In genomic region chr16:15054357-15055140, GRCh38 we compare ENCODE assay signal across 9 cellular contexts. TPM values are rescaled to one million over a fixed set of nuclear protein-coding genes. Genes with fewer than 3 reads are reported as not detected.
DNase-seq lines count a peak whose midpoint lies in the region; ATAC-seq and TF ChIP-seq lines count a peak whose summit lies in the region.
"Had no signal": no experiment of that assay in that cellular context is flagged by ENCODE, and none has a peak within 500 bp of the region (broad histone marks: within the 10 kb centered on the region; RNA-seq: fewer than 3 reads in every experiment).

No MANE protein-coding gene starts in this region.

- peak overlapping the region; percentile 87 for H3K4me2 ChIP-seq in mammary epithelial cell (ENCODE audit: insufficient read depth, low read depth, low read length)

- dilution Hi-C loops in mammary epithelial cell (cut with HindIII; ENCODE audit: low sequenced_read_pairs) = no loop called here

- H3K79me2 ChIP-seq in mammary epithelial cell (ENCODE audit: insufficient read depth, low read length) = peaks cover 41% of the 10 kb centered on the region

- CTCF ChIA-PET in mammary epithelial cell (lab: Charles Lee; ENCODE audit: low non-redundant PET) = no interaction called here

- in situ Hi-C loops in mammary epithelial cell (cut with MboI; ENCODE audit: low sequenced_read_pairs in 2 of 2) = no loop called here

- ATAC-seq in left ventricle myocardium superior (no peak), aorta (ENCODE audit: low FRiP score) (no peak)

- peak overlapping the region; percentile 86 for H2AFZ ChIP-seq in mammary epithelial cell (ENCODE audit: low read depth, low read length)

- H3K27ac ChIP-seq in right atrium auricular region (peak overlapping the region; percentile 89), mammary epithelial cell (ENCODE audit: insufficient read depth, low read depth, low read length) (no peak overlapping the region), aorta (ENCODE audit: low read depth in 1 of 2, low read length in 2 of 2) (no peak overlapping the region)

- H3K4me1 ChIP-seq in right atrium auricular region (peaks cover 0 to 19% of the 10 kb centered on the region in 2 donors), mammary epithelial cell (ENCODE audit: insufficient read depth, low read length) (peaks cover 7% of the 10 kb centered on the region), mononuclear cell (ENCODE audit: insufficient read depth, low read length) (peaks cover 21% of the 10 kb centered on the region), aorta (ENCODE audit: control insufficient read depth in 1 of 2, insufficient read depth in 2 of 2, low read length in 2 of 2) (no peaks in the 10 kb centered on the region)

- H3K4me3 ChIP-seq in right atrium auricular region (peak overlapping the region; percentile 87 to 96), mammary epithelial cell (replicated peaks in 1 of 3; ENCODE audit: insufficient read depth in 1 of 3, low read depth in 2 of 3, low read length in 3 of 3) (peak overlapping the region; percentile 55 to 93 (median 91)), mononuclear cell (ENCODE audit: low read length) (peak overlapping the region; percentile 82), aorta (ENCODE audit: low read length in 2 of 2) (peak overlapping the region; percentile 78 to 83)

- TF ChIP-seq CTCF in right atrium auricular region (IDR thresholded peaks at IDR 0.05) (no peak), mammary epithelial cell (conservative IDR thresholded peaks at IDR 0.05 in 1 of 2, IDR thresholded peaks at IDR 0.05 in 1 of 2; ENCODE audit: extremely low read depth in 1 of 2, insufficient read depth in 1 of 2, low read depth in 1 of 2, low read length in 2 of 2) (no peak)

- H3K9me3 ChIP-seq in right atrium auricular region = no peaks in the 10 kb centered on the region
- no peaks in the 10 kb centered on the region for H3K9me3 ChIP-seq in mammary epithelial cell (replicated peaks; ENCODE audit: insufficient read depth, low read length)
- no peaks in the 10 kb centered on the region for H3K9me3 ChIP-seq in mononuclear cell (ENCODE audit: low read depth, low read length)
- H3K9me3 ChIP-seq in aorta (ENCODE audit: control insufficient read depth, low read length) = no peaks in the 10 kb centered on the region

- no peaks in the 10 kb centered on the region for H4K20me1 ChIP-seq in mammary epithelial cell (ENCODE audit: insufficient read depth, low read length)

- H3K9ac ChIP-seq in mammary epithelial cell (ENCODE audit: insufficient read depth, low read length) = peak overlapping the region; percentile 68

- intact Hi-C loops in left ventricle myocardium superior (cut with micrococcal nuclease) (no loop called here), mammary epithelial cell (cut with micrococcal nuclease) (no loop called here), aorta (cut with DNase I) (no loop called here)

- no peaks in the 10 kb centered on the region for H3K27me3 ChIP-seq in right atrium auricular region
- no peaks in the 10 kb centered on the region for H3K27me3 ChIP-seq in mammary epithelial cell (ENCODE audit: insufficient read depth, low read length)
- no peaks in the 10 kb centered on the region for H3K27me3 ChIP-seq in mononuclear cell (ENCODE audit: insufficient read depth, low read length)
- H3K27me3 ChIP-seq in aorta (ENCODE audit: control insufficient read depth in 1 of 2, insufficient read depth in 2 of 2, low read length in 1 of 2) = no peaks in the 10 kb centered on the region

- peak; percentile 52 for DNase-seq in right atrium auricular region (ENCODE audit: low spot score)
- DNase-seq in left ventricle myocardium superior = no peak
- no peak for DNase-seq in mammary epithelial cell
- no peak for DNase-seq in aorta
- no peak for DNase-seq in H4 (ENCODE audit: low spot score)
- DNase-seq in DMS153 treated with DMSO at 0.1 percent for 48 hours (lab: John Stamatoyannopoulos, UW; ENCODE audit: unreplicated experiment) = no peak
- no peak for DNase-seq in HCEC 1CT
- DNase-seq: NCI-H1694 treated with DMSO at 0.1 percent for 48 hours had no signal

- 88% methylated on average over 19 of the region's 19 CpGs for WGBS in mammary epithelial cell (ENCODE audit: low coverage, missing lambda C conversion rate)
- WGBS in aorta, 2 donors = 83 to 84% methylated on average over 19 of the region's 19 CpGs

- H3K36me3 ChIP-seq in right atrium auricular region = peaks cover 2% of the 10 kb centered on the region
- peaks cover 3% of the 10 kb centered on the region for H3K36me3 ChIP-seq in mammary epithelial cell (ENCODE audit: insufficient read depth, low read length)
- peaks cover 0 to 1% of the 10 kb centered on the region in 2 donors for H3K36me3 ChIP-seq in aorta (ENCODE audit: control insufficient read depth in 1 of 2, insufficient read depth in 2 of 2, low read length in 1 of 2)

- TSS peak; percentile 12 for BruUV-seq in mammary epithelial cell (replicated peaks; lab: Mats Ljungman, UMichigan)

RNA-seq across cellular contexts. Expression of gene NTAN1, which starts 1.3 kb away (rescaled TPM):
- total RNA-seq in right atrium auricular region = 10 to 100 TPM; 32.4 to 37.5 TPM
- total RNA-seq in left ventricle myocardium superior = 23.7 TPM
- total RNA-seq in mammary epithelial cell = 10 to 100 TPM; 41.9 to 63.7 TPM
- polyA plus RNA-seq in mammary epithelial cell = 62.2 TPM
- 120 TPM for polyA minus RNA-seq in mammary epithelial cell
- 40.7 TPM for total RNA-seq in mononuclear cell
- total RNA-seq in aorta = 10 to 100 TPM; 36.0 to 49.5 TPM
- polyA plus RNA-seq in aorta = 10 to 100 TPM; 64.3 to 99.8 TPM
- total RNA-seq in H4 (2014; rRNA removed; shearing (Covaris generic)) = 31.1 and 44.9 TPM in 2 replicates

RNA-seq across cellular contexts. Expression of gene RRN3, which starts 39.5 kb away (rescaled TPM):
- total RNA-seq in right atrium auricular region (10 to 100 TPM; 12.9 to 16.9 TPM), left ventricle myocardium superior (25.8 TPM), mammary epithelial cell (10 to 100 TPM; 36.3 to 50.3 TPM), mononuclear cell (37.9 TPM), aorta (10 to 100 TPM; 19.1 to 22.9 TPM)
- polyA plus RNA-seq in mammary epithelial cell (29.2 TPM), aorta (10 to 100 TPM in 1 of 2 donors, 1 to 10 TPM in 1; 9.4 to 11.7 TPM)
- 84.5 TPM for polyA minus RNA-seq in mammary epithelial cell
- 36.2 and 37.8 TPM in 2 replicates for total RNA-seq in H4 (2014; rRNA removed; shearing (Covaris generic))

Comparison
In these comparisons a context has a peak if more than half of its experiments do, and no peak if none do; other contexts are left out.
1. H3K27ac ChIP-seq: peak in right atrium auricular region (2 of 2); none in mammary epithelial cell (single experiment) and aorta (0 of 2).
2. Peak in every context shown above with its lines, with median percentiles within 50 percentile points of each other: H3K4me3 ChIP-seq.